ENCODE assay signal across 11 cellular contexts in genomic region chr1:156510709-156511108, GRCh38. TPM values are rescaled to one million over a fixed set of nuclear protein-coding genes. Genes with fewer than 3 reads are reported as not detected.
A peak's percentile ranks its signal among the peaks of the same experiment; 100 is the strongest.
DNase-seq lines count a peak whose midpoint lies in the region; ATAC-seq and TF ChIP-seq lines count a peak whose summit lies in the region.
"Had no signal": no experiment of that assay in that cellular context is flagged by ENCODE, and none has a peak within 500 bp of the region (broad histone marks: within the 10 kb centered on the region; RNA-seq: fewer than 3 reads in every experiment).

No MANE protein-coding gene starts in this region.

- WGBS in esophagus, 2 donors = 27 to 56% methylated on average over 13 of the region's 13 CpGs

- no peaks in the 10 kb centered on the region for H3K27me3 ChIP-seq in esophagus (ENCODE audit: control insufficient read depth in 1 of 2, insufficient read depth in 2 of 2, low read length in 2 of 2)

- H3K9me3 ChIP-seq in esophagus (ENCODE audit: control insufficient read depth in 2 of 2, insufficient read depth in 1 of 2, low read depth in 1 of 2, low read length in 1 of 2) = no peaks in the 10 kb centered on the region
- no peaks in the 10 kb centered on the region for H3K9me3 ChIP-seq in mucosa of descending colon

- DNase-seq in DMS153 (lab: John Stamatoyannopoulos, UW) (peak; percentile 11), DMS153 treated with DMSO at 0.1 percent for 48 hours (lab: John Stamatoyannopoulos, UW; ENCODE audit: unreplicated experiment) (no peak), mucosa of descending colon (peak in 1 of 3 donors; percentile 78), ureter (ENCODE audit: low spot score) (peak; percentile 91), LoVo (ENCODE audit: low spot score) (no peak), NK-92 (lab: John Stamatoyannopoulos, UW; ENCODE audit: unreplicated experiment) (no peak)
- DNase-seq: 8988T, naive B cell, NCI-H82 had no signal

- no peak for TF ChIP-seq CTCF in mucosa of descending colon (IDR thresholded peaks at IDR 0.05)

- H3K36me3 ChIP-seq in esophagus (ENCODE audit: control insufficient read depth in 2 of 2, insufficient read depth in 2 of 2, low read length in 1 of 2) = no peaks in the 10 kb centered on the region
- H3K36me3 ChIP-seq in mucosa of descending colon (ENCODE audit: low read depth) = no peaks in the 10 kb centered on the region

- H3K4me1 ChIP-seq in esophagus (ENCODE audit: control insufficient read depth in 2 of 2, insufficient read depth in 2 of 2, low read length in 1 of 2) = peaks cover 4 to 5% of the 10 kb centered on the region in 2 donors
- H3K4me1 ChIP-seq in mucosa of descending colon (ENCODE audit: low read depth) = peaks cover 3% of the 10 kb centered on the region

- no peak overlapping the region for H3K4me3 ChIP-seq in esophagus (ENCODE audit: low read depth in 1 of 2, low read length in 2 of 2)
- no peak overlapping the region for H3K4me3 ChIP-seq in mucosa of descending colon

- intact Hi-C loops in mucosa of descending colon (cut with DNase I, micrococcal nuclease) = no loop called here

- ATAC-seq in mucosa of descending colon (peak; percentile 43), HG03469 (IDR thresholded peaks at IDR 0.05; ENCODE audit: unreplicated experiment) (no peak)

- peak overlapping the region; percentile 43 to 91 for H3K27ac ChIP-seq in esophagus (ENCODE audit: low read depth in 2 of 2, low read length in 1 of 2)

RNA-seq across cellular contexts. Expression of gene MEF2D, which starts 10.1 kb away (rescaled TPM):
- polyA plus RNA-seq in esophagus = 10 to 100 TPM in 1 of 2 donors, 1 to 10 TPM in 1; 8.5 to 13.5 TPM
- 100 to 1,000 TPM in 1 of 3 donors, 10 to 100 TPM in 2; 56.8 to 103 (median 61.9) TPM for total RNA-seq in mucosa of descending colon
- total RNA-seq in ureter = 55.3 TPM

Comparison
In these comparisons a context has a peak if more than half of its experiments do, and no peak if none do; other contexts are left out.
1. DNase-seq: peak in DMS153 (single experiment) and ureter (single experiment); none in DMS153 treated with DMSO at 0.1 percent for 48 hours (single experiment), LoVo (single experiment) and NK-92 (single experiment).